In genomic region chr15:76905855-76906254, GRCh38 we compare ENCODE assay signal across 8 cellular contexts. TPM values are rescaled to one million over a fixed set of nuclear protein-coding genes. Genes with fewer than 3 reads are reported as not detected.
DNase-seq lines count a peak whose midpoint lies in the region; ATAC-seq and TF ChIP-seq lines count a peak whose summit lies in the region.

No MANE protein-coding gene starts in this region.

- no peaks in the 10 kb centered on the region for H3K36me3 Mint-ChIP-seq in stimulated activated naive CD8-positive, alpha-beta T cell treated with anti-CD3 and anti-CD28 coated beads, Interleukin-15, Interleukin-2, amounts not matched to agents 100 ng/mL and 50 ng/mL, for 24 hours (ENCODE audit: low read depth)

- peak overlapping the region; percentile 60 to 99 (median 88) for H3K4me3 ChIP-seq in breast epithelium
- H3K4me3 ChIP-seq in mucosa of stomach (ENCODE audit: low read length): peak overlapping the region; percentile 14
- H3K4me3 ChIP-seq in aorta (ENCODE audit: low read length in 2 of 2): peak overlapping the region; percentile 35 to 91

- intact Hi-C loops in breast epithelium (cut with DNase I; ENCODE audit: low total_unique reads): no loop called here
- intact Hi-C loops in aorta (cut with DNase I): loop anchor here in 1 of 2 donors (1.0 kb wide), 1 partner anchor 25 kb away; the partner anchor contains the start of gene RCN2

- H3K27ac ChIP-seq in breast epithelium: peak overlapping the region; percentile 96 to 98
- H3K27ac ChIP-seq in aorta (ENCODE audit: low read depth in 1 of 2, low read length in 2 of 2): no peak overlapping the region

- ATAC-seq in stimulated activated naive CD8-positive, alpha-beta T cell treated with anti-CD3 and anti-CD28 coated beads, Interleukin-15, Interleukin-2, amounts not matched to agents 100 U/mL and 50 U/mL, for 24 hours: no peak
- ATAC-seq in aorta (ENCODE audit: low FRiP score) (no peak), GM18909 (IDR thresholded peaks at IDR 0.05; ENCODE audit: poor library complexity, unreplicated experiment) (no peak)

- WGBS in aorta, 2 donors: 6 to 7% methylated on average over 9 of the region's 9 CpGs

- H3K36me3 ChIP-seq in breast epithelium: no peaks in the 10 kb centered on the region
- no peaks in the 10 kb centered on the region for H3K36me3 ChIP-seq in mucosa of stomach (ENCODE audit: control insufficient read depth, insufficient read depth, low read length)
- H3K36me3 ChIP-seq in aorta (ENCODE audit: control insufficient read depth in 1 of 2, insufficient read depth in 2 of 2, low read length in 1 of 2): no peaks in the 10 kb centered on the region

- no peak for TF ChIP-seq POLR2A in breast epithelium (IDR thresholded peaks at IDR 0.05)

- H3K9me3 ChIP-seq in breast epithelium (no peaks in the 10 kb centered on the region), mucosa of stomach (ENCODE audit: control insufficient read depth, low read length) (no peaks in the 10 kb centered on the region), aorta (ENCODE audit: control insufficient read depth, low read length) (no peaks in the 10 kb centered on the region)

- H3K4me1 ChIP-seq in breast epithelium: no peaks in the 10 kb centered on the region
- H3K4me1 ChIP-seq in mucosa of stomach (ENCODE audit: control insufficient read depth, insufficient read depth, low read length): peaks cover 25% of the 10 kb centered on the region
- peaks cover 0 to 1% of the 10 kb centered on the region in 2 donors for H3K4me1 ChIP-seq in aorta (ENCODE audit: control insufficient read depth in 1 of 2, insufficient read depth in 2 of 2, low read length in 2 of 2)

- no peaks in the 10 kb centered on the region for H3K9me3 Mint-ChIP-seq in stimulated activated naive CD8-positive, alpha-beta T cell treated with anti-CD3 and anti-CD28 coated beads, Interleukin-15, Interleukin-2, amounts not matched to agents 100 ng/mL and 50 ng/mL, for 24 hours

- peak overlapping the region; percentile 78 for H3K9ac ChIP-seq in mucosa of stomach (ENCODE audit: low read length)

- H3K4me3 Mint-ChIP-seq in stimulated activated naive CD8-positive, alpha-beta T cell treated with anti-CD3 and anti-CD28 coated beads, Interleukin-15, Interleukin-2, amounts not matched to agents 100 ng/mL and 50 ng/mL, for 24 hours: peak overlapping the region; percentile 94

- no peaks in the 10 kb centered on the region for H3K27me3 ChIP-seq in breast epithelium
- no peaks in the 10 kb centered on the region for H3K27me3 ChIP-seq in mucosa of stomach (ENCODE audit: control insufficient read depth, insufficient read depth, low read length)
- no peaks in the 10 kb centered on the region for H3K27me3 ChIP-seq in aorta (ENCODE audit: control insufficient read depth in 1 of 2, insufficient read depth in 2 of 2, low read length in 1 of 2)

- H3K4me1 Mint-ChIP-seq in stimulated activated naive CD8-positive, alpha-beta T cell treated with anti-CD3 and anti-CD28 coated beads, Interleukin-15, Interleukin-2, amounts not matched to agents 100 ng/mL and 50 ng/mL, for 24 hours (ENCODE audit: low read depth): peaks cover 35% of the 10 kb centered on the region

- no peak for DNase-seq in stimulated activated naive CD8-positive, alpha-beta T cell treated with anti-CD3 and anti-CD28 coated beads, Interleukin-15, Interleukin-2, amounts not matched to agents 100 U/mL and 50 U/mL, for 24 hours
- no peak for DNase-seq in breast epithelium (ENCODE audit: low spot score in 2 of 2)
- no peak for DNase-seq in aorta
- no peak for DNase-seq in OCI-M1 (lab: John Stamatoyannopoulos, UW)
- DNase-seq in DMS79 (lab: John Stamatoyannopoulos, UW): no peak

- no peak for TF ChIP-seq CTCF in breast epithelium (IDR thresholded peaks at IDR 0.05)

- H3K27me3 Mint-ChIP-seq in stimulated activated naive CD8-positive, alpha-beta T cell treated with anti-CD3 and anti-CD28 coated beads, Interleukin-15, Interleukin-2, amounts not matched to agents 100 ng/mL and 50 ng/mL, for 24 hours: no peaks in the 10 kb centered on the region

- no peak overlapping the region for H3K27ac Mint-ChIP-seq in stimulated activated naive CD8-positive, alpha-beta T cell treated with anti-CD3 and anti-CD28 coated beads, Interleukin-15, Interleukin-2, amounts not matched to agents 100 ng/mL and 50 ng/mL, for 24 hours

RNA-seq across cellular contexts. Expression of gene SCAPER, which starts 0.7 kb away (rescaled TPM):
- total RNA-seq in breast epithelium (10 to 100 TPM; 19.5 to 49.8 (median 28.5) TPM), aorta (10 to 100 TPM; 37.8 to 44.3 TPM)
- 10 to 100 TPM; 11.9 to 13.5 TPM for polyA plus RNA-seq in aorta

RNA-seq across cellular contexts. Expression of gene RCN2, which starts 25.7 kb away (rescaled TPM):
- 10 to 100 TPM; 40.6 to 47.2 (median 46.2) TPM for total RNA-seq in breast epithelium
- 10 to 100 TPM; 41.0 to 48.9 TPM for total RNA-seq in aorta
- polyA plus RNA-seq in aorta: 10 to 100 TPM; 62.5 to 65.0 TPM

Comparison
In these comparisons a context has a peak if more than half of its experiments do, and no peak if none do; other contexts are left out.
1. H3K27ac ChIP-seq: peak in breast epithelium (2 of 2); none in aorta (0 of 2).
2. H3K4me3 ChIP-seq: peak in every context shown above with its lines; median percentile 88 in breast epithelium; 63 in aorta; 14 in mucosa of stomach.